ENCODE assay signal across 24 cellular contexts in the genomic region with DNA sequence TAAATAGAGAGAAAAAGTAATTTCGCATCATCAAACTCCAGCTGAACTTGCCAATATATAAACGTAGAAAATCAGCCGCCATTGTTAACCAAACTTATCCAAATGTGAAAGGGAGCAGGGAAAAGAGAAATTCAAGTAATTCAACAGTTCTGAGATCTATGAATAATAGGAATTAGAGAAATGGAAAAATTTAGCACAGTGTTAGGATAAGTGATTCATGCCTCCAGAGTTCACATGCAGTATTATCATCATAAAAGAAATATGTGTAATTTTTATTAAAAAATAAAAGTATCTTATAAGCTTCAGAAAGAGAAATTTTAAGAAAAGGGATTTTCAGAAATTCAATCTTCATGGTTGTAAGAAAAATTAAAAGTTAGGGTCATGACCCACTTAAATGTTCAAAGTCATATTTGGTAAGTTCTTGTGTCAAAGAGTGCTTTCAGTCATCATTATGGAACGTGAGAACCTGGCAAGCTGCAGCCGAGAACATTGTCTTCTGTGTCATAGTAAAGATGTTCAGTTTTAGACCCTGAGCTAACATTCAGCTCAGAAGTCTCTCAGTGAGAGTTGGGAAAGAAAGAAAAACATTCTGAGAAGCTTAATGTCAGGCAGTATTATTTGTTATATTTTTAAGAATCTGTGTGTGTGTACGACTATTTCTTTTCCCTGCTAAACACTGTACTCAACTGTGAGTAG.
DNase-seq lines count a peak whose midpoint lies in the region; ATAC-seq, FAIRE-seq and TF ChIP-seq lines count a peak whose summit lies in the region.
"Had no signal": no experiment of that assay in that cellular context is flagged by ENCODE, and none has a peak within 500 bp of the region (broad histone marks: within the 10 kb centered on the region; RNA-seq: fewer than 3 reads in every experiment).

No MANE protein-coding gene starts in this region.

- no peaks in the 10 kb centered on the region for H3K9me3 ChIP-seq in ascending aorta
- H3K9me3 ChIP-seq: mucosa of descending colon, uterus had no signal

- TF ChIP-seq CTCF in ascending aorta (IDR thresholded peaks at IDR 0.05): no peak
- TF ChIP-seq CTCF in fibroblast of pulmonary artery (IDR thresholded peaks at IDR 0.05; ENCODE audit: low read length, missing control alignments): no peak
- TF ChIP-seq CTCF in foreskin keratinocyte (conservative IDR thresholded peaks at IDR 0.05): no peak

- H3K27me3 ChIP-seq in ascending aorta (no peaks in the 10 kb centered on the region), foreskin keratinocyte (no peaks in the 10 kb centered on the region)
- H3K27me3 ChIP-seq: uterus had no signal

- H3K4me3 ChIP-seq in ascending aorta (peak overlapping the region in 1 of 2 donors; percentile 17), fibroblast of pulmonary artery (replicated peaks; ENCODE audit: low read depth, low read length) (no peak overlapping the region), skeletal muscle cell (ENCODE audit: low read depth, low read length) (no peak overlapping the region)
- H3K4me3 ChIP-seq: mucosa of descending colon, uterus had no signal

- ATAC-seq in HG03571 (IDR thresholded peaks at IDR 0.05; ENCODE audit: unreplicated experiment) (no peak), foreskin keratinocyte (no peak)
- ATAC-seq: activated CD4-positive, alpha-beta T cell treated with anti-CD3 and anti-CD28 coated beads for 36 hours; left ventricle myocardium superior; mucosa of descending colon; T-cell had no signal

- DNase-seq in Daoy (ENCODE audit: low read depth) (peak; percentile 5), ascending aorta (ENCODE audit: low spot score in 2 of 2) (peak in 1 of 2 donors; percentile 81), fibroblast of pulmonary artery (ENCODE audit: low read depth) (peak; percentile 42), skeletal muscle cell (ENCODE audit: low read depth) (peak; percentile 78), GM19239 (ENCODE audit: insufficient read length, low spot score) (no peak), foreskin keratinocyte (no peak), HuH-7 (ENCODE audit: low spot score) (no peak)
- DNase-seq: ACHN; activated CD4-positive, alpha-beta T cell treated with anti-CD3 and anti-CD28 coated beads for 36 hours; caudate nucleus; head of caudate nucleus; immature natural killer cell; left ventricle myocardium superior; mucosa of descending colon; MV-4-11; NCI-H1694; NCI-H748 treated with DMSO at 0.1 percent for 48 hours; Right ventricle myocardium superior; substantia nigra; T-cell; uterus had no signal

- intact Hi-C loops in ascending aorta (cut with DNase I): loop anchor here (1.0 to 10.0 kb wide), 7 partner anchors 75 to 608 kb away; partner anchors contain the start of gene ST6GAL2

- H3K4me1 ChIP-seq in ascending aorta: peaks cover 0 to 12% of the 10 kb centered on the region in 2 donors
- H3K4me1 ChIP-seq in foreskin keratinocyte: no peaks in the 10 kb centered on the region
- H3K4me1 ChIP-seq: uterus had no signal

- H3K36me3 ChIP-seq in ascending aorta: no peaks in the 10 kb centered on the region
- H3K36me3 ChIP-seq: uterus had no signal

- H3K27ac ChIP-seq in ascending aorta: peak overlapping the region; percentile 69 to 75
- no peak overlapping the region for H3K27ac ChIP-seq in foreskin keratinocyte
- H3K27ac ChIP-seq: C4-2B, uterus had no signal

- no peak for FAIRE-seq in GM19239 (lab: Jason Lieb, UNC)
- FAIRE-seq: TTC549 had no signal

Comparison
In these comparisons a context has a peak if more than half of its experiments do, and no peak if none do; other contexts are left out.
1. DNase-seq: peak in Daoy (single experiment), fibroblast of pulmonary artery (single experiment) and skeletal muscle cell (single experiment); none in GM19239 (single experiment), foreskin keratinocyte (0 of 2) and HuH-7 (single experiment).